8 cellular contexts compared by ENCODE assay signal in genomic region chr9:128684065-128684324, GRCh38. TPM values are rescaled to one million over a fixed set of nuclear protein-coding genes. Genes with fewer than 3 reads are reported as not detected.
DNase-seq lines count a peak whose midpoint lies in the region; ATAC-seq and TF ChIP-seq lines count a peak whose summit lies in the region.

No MANE protein-coding gene starts in this region.

- TF ChIP-seq RAD21 in Ishikawa (IDR thresholded peaks at IDR 0.05; ENCODE audit: low read depth) = no peak
- TF ChIP-seq RAD21 in neural cell (conservative IDR thresholded peaks at IDR 0.05) = no peak

- H3K36me3 ChIP-seq in duodenal mucosa (ENCODE audit: control insufficient read depth in 1 of 2, insufficient read depth in 2 of 2, low read length in 2 of 2) = no peaks in the 10 kb centered on the region
- no peaks in the 10 kb centered on the region for H3K36me3 ChIP-seq in neural cell (ENCODE audit: insufficient read depth, low read length)

- H3K4me2 ChIP-seq in neural cell (ENCODE audit: low read length) = no peak overlapping the region

- H3K27ac ChIP-seq in duodenal mucosa (ENCODE audit: low read depth, low read length) (peak overlapping the region; percentile 82), neural cell (ENCODE audit: low read length) (no peak overlapping the region)

- H3K4me1 Mint-ChIP-seq in CD14-positive monocyte = peaks cover 50% of the 10 kb centered on the region

- H3K4me1 ChIP-seq in duodenal mucosa (ENCODE audit: control insufficient read depth in 1 of 2, insufficient read depth in 2 of 2, low read length in 2 of 2) = peaks cover 28 to 40% of the 10 kb centered on the region in 2 donors

- peak overlapping the region; percentile 99 to 100 for H3K4me3 Mint-ChIP-seq in CD14-positive monocyte

- H3K27ac Mint-ChIP-seq in CD14-positive monocyte = peak overlapping the region; percentile 95 to 98 (median 97)

- H4K20me1 ChIP-seq in neural cell (ENCODE audit: insufficient read depth) = no peaks in the 10 kb centered on the region

- H3F3A ChIP-seq in neural cell (ENCODE audit: insufficient read depth, low read length, poor library complexity, severe bottlenecking) = no peaks in the 10 kb centered on the region

- H3K9me3 Mint-ChIP-seq in CD14-positive monocyte = peaks cover 0 to 6% (median 3%) of the 10 kb centered on the region in 7 donors

- no peaks in the 10 kb centered on the region for H3K9me2 ChIP-seq in neural cell (ENCODE audit: insufficient read depth, low read length)

- intact Hi-C loops in CD14-positive monocyte (cut with micrococcal nuclease) = no loop called here

- H3K4me3 ChIP-seq in duodenal mucosa (ENCODE audit: low read depth in 1 of 2, low read length in 2 of 2) = peak overlapping the region; percentile 91 to 93
- H3K4me3 ChIP-seq in neural cell (ENCODE audit: low read length) = peak overlapping the region; percentile 39

- ATAC-seq in GM18861 (IDR thresholded peaks at IDR 0.05; ENCODE audit: unreplicated experiment) (no peak), GM21717 (IDR thresholded peaks at IDR 0.05; ENCODE audit: unreplicated experiment) (no peak), SK-N-SH treated with all-trans-retinoic acid at 6 μM for 48 hours (no peak)

- DNase-seq in CD14-positive monocyte (ENCODE audit: low spot score) (no peak), HuH-7 (ENCODE audit: low spot score) (no peak)

- H3K79me2 ChIP-seq in neural cell (replicated peaks; ENCODE audit: insufficient read depth, low read length) = no peaks in the 10 kb centered on the region

- H3K36me3 Mint-ChIP-seq in CD14-positive monocyte = peaks cover 2 to 3% of the 10 kb centered on the region in 2 donors

- TF ChIP-seq EP300 in Ishikawa (IDR thresholded peaks at IDR 0.05; ENCODE audit: borderline replicate concordance) (no peak), neural cell (conservative IDR thresholded peaks at IDR 0.05; ENCODE audit: poor library complexity, severe bottlenecking) (no peak)

- no peaks in the 10 kb centered on the region for H3K9me3 ChIP-seq in duodenal mucosa (ENCODE audit: control insufficient read depth in 1 of 2, low read length in 2 of 2)
- H3K9me3 ChIP-seq in neural cell (ENCODE audit: low read length) = no peaks in the 10 kb centered on the region

- TF ChIP-seq CTCF in CD14-positive monocyte (IDR thresholded peaks at IDR 0.05) (no peak), neural cell (IDR thresholded peaks at IDR 0.05; ENCODE audit: poor library complexity, severe bottlenecking) (no peak)

- H3K9ac ChIP-seq in duodenal mucosa (ENCODE audit: low read depth in 1 of 2, low read length in 2 of 2) (peak overlapping the region; percentile 89 to 97), neural cell (ENCODE audit: low read length) (no peak overlapping the region)

- H2AFZ ChIP-seq in neural cell (ENCODE audit: low read depth, low read length) = no peak overlapping the region

- H3K27me3 ChIP-seq in duodenal mucosa (ENCODE audit: control insufficient read depth in 1 of 2, insufficient read depth in 2 of 2, low read length in 2 of 2) (no peaks in the 10 kb centered on the region), neural cell (ENCODE audit: insufficient read depth, low read depth, low read length) (no peaks in the 10 kb centered on the region)

- peaks cover 0 to 3% (median 2%) of the 10 kb centered on the region in 3 donors for H3K27me3 Mint-ChIP-seq in CD14-positive monocyte (ENCODE audit: low read depth in 3 of 3)

TF ChIP-seq in Ishikawa, 13 proteins besides CTCF, POLR2A, EP300 and RAD21:
- TF ChIP-seq MAX (IDR thresholded peaks at IDR 0.05) = no peak
- peak; percentile 42; the same call in 1 of the 2 replicates for TF ChIP-seq ZBTB7A (IDR thresholded peaks at IDR 0.05; ENCODE audit: low read depth)

TF ChIP-seq in neural cell, 6 proteins besides CTCF, POLR2A, EP300 and RAD21:
- no peak for TF ChIP-seq SMC3 (conservative IDR thresholded peaks at IDR 0.05; ENCODE audit: poor library complexity)
- TF ChIP-seq POLR2AphosphoS5 (IDR thresholded peaks at IDR 0.05) = no peak
- TF ChIP-seq MXI1 (conservative IDR thresholded peaks at IDR 0.05; ENCODE audit: poor library complexity, severe bottlenecking) = no peak
- TF ChIP-seq TAF1 (IDR thresholded peaks at IDR 0.05; ENCODE audit: low read depth) = no peak
- TF ChIP-seq REST (IDR thresholded peaks at IDR 0.05; ENCODE audit: borderline replicate concordance) = no peak
- no peak for TF ChIP-seq EZH2 (IDR thresholded peaks at IDR 0.05; ENCODE audit: borderline replicate concordance, insufficient read depth, low read length, poor library complexity, severe bottlenecking)

TF ChIP-seq in SK-N-SH treated with all-trans-retinoic acid at 6 μM for 48 hours, 23 proteins besides CTCF, POLR2A, EP300 and RAD21:
- TF ChIP-seq ZFP3 (CRISPR knock-in tag; IDR thresholded peaks at IDR 0.05) (no peak), ESRRG (CRISPR knock-in tag; IDR thresholded peaks at IDR 0.05) (no peak), TCF4 (CRISPR knock-in tag; IDR thresholded peaks at IDR 0.05; ENCODE audit: borderline replicate concordance) (no peak), ZC3H10 (CRISPR knock-in tag; IDR thresholded peaks at IDR 0.05) (no peak), OSR1 (CRISPR knock-in tag; IDR thresholded peaks at IDR 0.05) (no peak), TOX (CRISPR knock-in tag; IDR thresholded peaks at IDR 0.05; ENCODE audit: borderline replicate concordance) (no peak), CSDC2 (CRISPR knock-in tag; IDR thresholded peaks at IDR 0.05) (no peak), PATZ1 (CRISPR knock-in tag; IDR thresholded peaks at IDR 0.05; ENCODE audit: borderline replicate concordance) (no peak), CREB5 (CRISPR knock-in tag; IDR thresholded peaks at IDR 0.05; ENCODE audit: low read depth) (no peak)

RNA-seq across cellular contexts. Expression of gene SET, which starts 5.0 kb away (rescaled TPM):
- polyA plus RNA-seq in CD14-positive monocyte (100 to 1,000 TPM; 114 to 124 TPM), neural cell (549 and 855 TPM in 2 replicates)
- 541 and 626 TPM in 2 replicates for polyA minus RNA-seq in neural cell

RNA-seq across cellular contexts. Expression of gene PKN3, which starts 18.3 kb away (rescaled TPM):
- polyA plus RNA-seq in CD14-positive monocyte = under 1 TPM; 0.11 to 0.27 TPM
- 0.06 and 1.4 TPM in 2 replicates for polyA plus RNA-seq in neural cell
- polyA minus RNA-seq in neural cell = 0.12 TPM in 1 of 2 replicates, not detected in the other

RNA-seq across cellular contexts. Expression of gene DYNC2I2, which starts 27.3 kb away (rescaled TPM):
- polyA plus RNA-seq in CD14-positive monocyte (1 to 10 TPM; 1.5 to 1.9 TPM), neural cell (82.5 and 86.6 TPM in 2 replicates)
- polyA minus RNA-seq in neural cell = 44.9 and 48.7 TPM in 2 replicates

RNA-seq across cellular contexts. Expression of gene ZDHHC12, which starts 39.9 kb away (rescaled TPM):
- polyA plus RNA-seq in CD14-positive monocyte (10 to 100 TPM; 68.4 to 72.7 TPM), neural cell (0.09 TPM in 1 of 2 replicates, not detected in the other)
- 1.5 TPM in 1 of 2 replicates, not detected in the other for polyA minus RNA-seq in neural cell

Comparison
In these comparisons a context has a peak if more than half of its experiments do, and no peak if none do; other contexts are left out.
1. RNA of gene DYNC2I2, which starts 27.3 kb away (polyA plus RNA-seq): 82.5 to 86.6 TPM in neural cell; 1.5 to 1.9 TPM in CD14-positive monocyte; every median in the first group is over 10 times any median in the second.